14 cellular contexts compared by ENCODE assay signal in the genomic region with DNA sequence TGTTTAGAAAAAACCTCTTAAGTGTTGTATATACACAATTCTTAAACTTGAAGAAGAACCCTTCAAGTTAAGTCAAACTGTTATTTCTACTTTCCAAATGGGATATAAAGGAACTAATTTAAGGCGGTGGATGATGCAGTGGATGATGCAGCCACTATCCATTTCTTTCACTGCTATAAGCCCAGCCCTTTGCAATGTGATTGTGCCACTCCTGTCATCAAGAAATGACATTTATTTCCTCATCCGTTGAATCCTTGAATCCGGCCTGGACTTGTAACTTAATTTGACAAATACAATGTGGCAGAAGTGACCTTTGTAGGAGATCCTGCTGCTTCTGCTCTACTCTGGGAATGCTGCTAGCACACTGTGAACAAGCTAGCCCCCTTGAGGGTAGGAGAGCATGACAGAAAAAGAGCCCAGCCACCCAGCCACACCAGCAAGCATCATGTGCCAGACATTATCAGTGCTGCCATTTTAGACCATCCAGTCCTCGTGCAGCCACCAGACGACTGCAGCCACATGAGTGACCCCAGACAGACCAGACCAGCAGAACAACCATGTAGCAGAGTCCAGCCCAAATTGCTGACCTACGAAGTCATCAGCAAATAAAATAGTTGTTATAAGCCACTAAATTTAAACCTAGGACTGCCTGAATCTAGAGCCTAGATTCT. TPM values are rescaled to one million over a fixed set of nuclear protein-coding genes. Genes with fewer than 3 reads are reported as not detected.
DNase-seq lines count a peak whose midpoint lies in the region; ATAC-seq and TF ChIP-seq lines count a peak whose summit lies in the region.
"Had no signal": no experiment of that assay in that cellular context is flagged by ENCODE, and none has a peak within 500 bp of the region (broad histone marks: within the 10 kb centered on the region; RNA-seq: fewer than 3 reads in every experiment).

No MANE protein-coding gene starts in this region.

- H4K20me1 ChIP-seq in IMR-90 (ENCODE audit: insufficient read depth, low read length): peaks cover 63% of the 10 kb centered on the region

- H3K9me3 ChIP-seq in IMR-90 (ENCODE audit: control insufficient read depth, insufficient read depth, low read length) (no peaks in the 10 kb centered on the region), mucosa of descending colon (no peaks in the 10 kb centered on the region), tibial artery (no peaks in the 10 kb centered on the region)
- H3K9me3 ChIP-seq: SJCRH30 had no signal

- peak overlapping the region; percentile 20 for H3K18ac ChIP-seq in IMR-90 (ENCODE audit: low read depth, low read length)

- dilution Hi-C loops in IMR-90 (cut with HindIII; ENCODE audit: low sequenced_read_pairs, unreplicated experiment): no loop called here

- 44% methylated on average over 3 of the region's 6 CpGs; no CpG with 5 or more reads in 1 of the 2 experiments for WGBS in IMR-90 (ENCODE audit: extremely low coverage in 2 of 2, insufficient read length in 1 of 2), 2 experiments

- peak overlapping the region; percentile 14; the same call in 1 of the 2 replicates for H3K4me2 ChIP-seq in IMR-90 (ENCODE audit: low read depth, low read length)

- intact Hi-C loops in IMR-90 (cut with micrococcal nuclease): no loop called here
- intact Hi-C loops in mucosa of descending colon (cut with DNase I, micrococcal nuclease): no loop called here
- intact Hi-C loops in tibial artery (cut with DNase I; ENCODE audit: low total_unique reads): no loop called here

- H2BK120ac ChIP-seq in IMR-90 (ENCODE audit: low read depth, low read length): no peak overlapping the region; the same call in 1 of the 2 replicates

- H3K4me3 ChIP-seq in IMR-90 (ENCODE audit: insufficient read depth, low read depth, low read length): no peak overlapping the region
- H3K4me3 ChIP-seq in mucosa of descending colon: no peak overlapping the region
- no peak overlapping the region for H3K4me3 ChIP-seq in tibial artery
- H3K4me3 ChIP-seq: SJCRH30 had no signal

- peak overlapping the region; percentile 14; the same call in 1 of the 2 replicates for H3K27ac ChIP-seq in IMR-90 (ENCODE audit: insufficient read depth, low read length)
- peak overlapping the region; percentile 72 to 76 for H3K27ac ChIP-seq in tibial artery
- H3K27ac ChIP-seq: SJCRH30 had no signal

- H2AK9ac ChIP-seq in IMR-90 (replicated peaks; ENCODE audit: low read depth, low read length, poor library complexity): no peak overlapping the region

- H2AFZ ChIP-seq in IMR-90 (replicated peaks; ENCODE audit: low read length, poor library complexity): no peak overlapping the region

- TF ChIP-seq CTCF in IMR-90 (conservative IDR thresholded peaks at IDR 0.05; ENCODE audit: low read depth, low read length): no peak
- no peak for TF ChIP-seq CTCF in mucosa of descending colon (IDR thresholded peaks at IDR 0.05)
- TF ChIP-seq CTCF in tibial artery (IDR thresholded peaks at IDR 0.05): no peak

- ATAC-seq in IMR-90 (ENCODE audit: low read depth) (no peak; the same call in 1 of the 2 replicates), mucosa of descending colon (peak; percentile 74)

- peaks cover 37 to 73% of the 10 kb centered on the region in 2 experiments for H3K79me1 ChIP-seq in IMR-90 (ENCODE audit: low read depth in 1 of 2, low read length in 2 of 2)

- CTCF ChIA-PET in IMR-90 (lab: Yijun Ruan, JAX): no interaction called here

- peaks cover 21% of the 10 kb centered on the region for H3K4me1 ChIP-seq in IMR-90 (ENCODE audit: control insufficient read depth, insufficient read depth, low read length)
- peaks cover 20% of the 10 kb centered on the region for H3K4me1 ChIP-seq in mucosa of descending colon (ENCODE audit: low read depth)
- H3K4me1 ChIP-seq in tibial artery: peaks cover 0 to 91% (median 51%) of the 10 kb centered on the region in 4 donors

- H3K9ac ChIP-seq in IMR-90 (ENCODE audit: low read depth, low read length): no peak overlapping the region

- no peak for TF ChIP-seq POLR2A in IMR-90 (IDR thresholded peaks at IDR 0.05; ENCODE audit: low read depth, low read length)

- H4K91ac ChIP-seq in IMR-90 (ENCODE audit: insufficient read depth, low read depth, low read length): no peak overlapping the region

- H2AK5ac ChIP-seq in IMR-90 (ENCODE audit: low read depth, low read length): peak overlapping the region; percentile 10; the same call in 1 of the 2 replicates

- BruUV-seq in IMR-90 (replicated peaks; lab: Mats Ljungman, UMichigan): no TSS peak

- H3K36me3 ChIP-seq in IMR-90 (ENCODE audit: control insufficient read depth, insufficient read depth, low read length) (peaks cover 4% of the 10 kb centered on the region), mucosa of descending colon (ENCODE audit: low read depth) (no peaks in the 10 kb centered on the region), tibial artery (no peaks in the 10 kb centered on the region)
- H3K36me3 ChIP-seq: SJCRH30 had no signal

- H4K8ac ChIP-seq in IMR-90 (ENCODE audit: low read depth in 2 of 2, low read length in 2 of 2): peak overlapping the region in 1 of 2 experiments; percentile 18; a peak in 1 of 4 replicates

- peak overlapping the region; percentile 55; the same call in 1 of the 2 replicates for H3K23ac ChIP-seq in IMR-90 (ENCODE audit: low read depth, low read length)

- peak overlapping the region; percentile 18; the same call in 1 of the 2 replicates for H3K4ac ChIP-seq in IMR-90 (ENCODE audit: low read depth, low read length)

- H3K27me3 ChIP-seq in IMR-90 (ENCODE audit: control insufficient read depth, insufficient read depth, low read length): no peaks in the 10 kb centered on the region
- no peaks in the 10 kb centered on the region for H3K27me3 ChIP-seq in tibial artery
- H3K27me3 ChIP-seq: SJCRH30 had no signal

- TF ChIP-seq RAD21 in IMR-90 (IDR thresholded peaks at IDR 0.05; ENCODE audit: low read length): no peak

- H2BK5ac ChIP-seq in IMR-90 (ENCODE audit: low read depth, low read length, poor library complexity, severe bottlenecking): peak overlapping the region; percentile 10

- peak overlapping the region; percentile 20; the same call in 1 of the 3 replicates for H2BK15ac ChIP-seq in IMR-90 (ENCODE audit: low read depth, low read length)

- 0 out of 2 replicates have a peak overlapping the region, but pooled peaks have one; percentile 27 for H2BK20ac ChIP-seq in IMR-90 (ENCODE audit: low read depth, low read length)

- H3K14ac ChIP-seq in IMR-90 (replicated peaks; ENCODE audit: low read depth, low read length): peak overlapping the region; percentile 15; the same call in 1 of the 2 replicates

- in situ Hi-C loops in IMR-90 (cut with MboI; ENCODE audit: low sequenced_read_pairs): no loop called here

- H3K9me1 ChIP-seq in IMR-90 (ENCODE audit: insufficient read depth, low read length): peaks cover 18% of the 10 kb centered on the region

- peak overlapping the region; percentile 22 for H4K5ac ChIP-seq in IMR-90 (ENCODE audit: low read depth, low read length)

- DNase-seq in IMR-90 (peak; percentile 47), cerebellar cortex (ENCODE audit: low spot score) (peak; percentile 57), mucosa of descending colon (no peak), tibial artery (no peak), NCI-H82 treated with DMSO at 0.1 percent for 48 hours (lab: John Stamatoyannopoulos, UW; ENCODE audit: unreplicated experiment) (no peak), GOT3 (lab: John Stamatoyannopoulos, UW) (no peak)
- no peak for DNase-seq in NK-92 treated with Interleukin-12 subunit alpha and Interleukin-12 subunit beta, amount 100 ng/mL, for 24 hours (lab: John Stamatoyannopoulos, UW)
- DNase-seq: activated B cell treated with CpG ODN at 0.5 μM for 24 hours; activated T-cell treated with anti-CD3 and anti-CD28 coated beads for 4 hours; effector memory CD4-positive, alpha-beta T cell; hypothalamus; NCI-H1092 treated with DMSO at 0.1 percent for 48 hours; NCI-H510A treated with DMSO at 0.1 percent for 48 hours had no signal

- H3K56ac ChIP-seq in IMR-90 (ENCODE audit: extremely low read depth, insufficient read depth, low read length): no peak overlapping the region

- POLR2A ChIA-PET in IMR-90 (lab: Charles Lee; ENCODE audit: unreplicated experiment): no interaction called here

TF ChIP-seq in IMR-90, 13 proteins besides CTCF, POLR2A, EP300 and RAD21 (continues in another document):
- TF ChIP-seq MAZ (IDR thresholded peaks at IDR 0.05; ENCODE audit: borderline replicate concordance, low read depth, low read length): no peak
- TF ChIP-seq RFX5 (IDR thresholded peaks at IDR 0.05; ENCODE audit: low read depth, low read length): no peak
- TF ChIP-seq, protein P1, sequence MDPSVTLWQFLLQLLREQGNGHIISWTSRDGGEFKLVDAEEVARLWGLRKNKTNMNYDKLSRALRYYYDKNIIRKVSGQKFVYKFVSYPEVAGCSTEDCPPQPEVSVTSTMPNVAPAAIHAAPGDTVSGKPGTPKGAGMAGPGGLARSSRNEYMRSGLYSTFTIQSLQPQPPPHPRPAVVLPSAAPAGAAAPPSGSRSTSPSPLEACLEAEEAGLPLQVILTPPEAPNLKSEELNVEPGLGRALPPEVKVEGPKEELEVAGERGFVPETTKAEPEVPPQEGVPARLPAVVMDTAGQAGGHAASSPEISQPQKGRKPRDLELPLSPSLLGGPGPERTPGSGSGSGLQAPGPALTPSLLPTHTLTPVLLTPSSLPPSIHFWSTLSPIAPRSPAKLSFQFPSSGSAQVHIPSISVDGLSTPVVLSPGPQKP (IDR thresholded peaks at IDR 0.05; ENCODE audit: borderline replicate concordance, low read depth, low read length): no peak
- TF ChIP-seq MXI1 (IDR thresholded peaks at IDR 0.05; ENCODE audit: borderline replicate concordance, low read depth, low read length): no peak
- TF ChIP-seq NFE2L2 (IDR thresholded peaks at IDR 0.05; ENCODE audit: low read depth, low read length): no peak
- no peak for TF ChIP-seq FOS (IDR thresholded peaks at IDR 0.05; ENCODE audit: low read depth, low read length)
- TF ChIP-seq BHLHE40 (IDR thresholded peaks at IDR 0.05; ENCODE audit: low read depth, low read length): no peak
- TF ChIP-seq CHD1 (IDR thresholded peaks at IDR 0.05; ENCODE audit: low read depth, low read length): no peak
- TF ChIP-seq MAFK (IDR thresholded peaks at IDR 0.05; ENCODE audit: low read depth, low read length): no peak
- no peak for TF ChIP-seq SMC3 (IDR thresholded peaks at IDR 0.05; ENCODE audit: low read depth, low read length)
- TF ChIP-seq, protein P2, sequence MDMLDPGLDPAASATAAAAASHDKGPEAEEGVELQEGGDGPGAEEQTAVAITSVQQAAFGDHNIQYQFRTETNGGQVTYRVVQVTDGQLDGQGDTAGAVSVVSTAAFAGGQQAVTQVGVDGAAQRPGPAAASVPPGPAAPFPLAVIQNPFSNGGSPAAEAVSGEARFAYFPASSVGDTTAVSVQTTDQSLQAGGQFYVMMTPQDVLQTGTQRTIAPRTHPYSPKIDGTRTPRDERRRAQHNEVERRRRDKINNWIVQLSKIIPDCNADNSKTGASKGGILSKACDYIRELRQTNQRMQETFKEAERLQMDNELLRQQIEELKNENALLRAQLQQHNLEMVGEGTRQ (IDR thresholded peaks at IDR 0.05; ENCODE audit: low read depth, low read length): no peak

RNA-seq across cellular contexts. Expression of a gene that starts 47.4 kb away (rescaled TPM):
- total RNA-seq in IMR-90 (2012; rRNA removed) (505 and 507 TPM in 2 replicates), mucosa of descending colon (10 to 100 TPM; 42.1 to 74.7 (median 64.9) TPM)
- polyA plus RNA-seq in IMR-90 (2012; rRNA removed): 127 and 156 TPM in 2 replicates
- polyA plus RNA-seq in IMR-90 (2012; cell fraction: cytosol; rRNA removed): 34.2 and 47.8 TPM in 2 replicates
- polyA plus RNA-seq in IMR-90 (2012; cell fraction: nucleus; rRNA removed; ENCODE audit: low replicate concordance): 121 and 277 TPM in 2 replicates

Comparison
In these comparisons a context has a peak if more than half of its experiments do, and no peak if none do; other contexts are left out.
1. DNase-seq: peak in IMR-90 (single experiment) and cerebellar cortex (single experiment); none in mucosa of descending colon (0 of 3), tibial artery (0 of 2), NCI-H82 treated with DMSO at 0.1 percent for 48 hours (single experiment), NK-92 treated with Interleukin-12 subunit alpha and Interleukin-12 subunit beta, amount 100 ng/mL, for 24 hours (single experiment) and GOT3 (single experiment).